ENCODE assay signal across 2 cellular contexts in genomic region chr1:94929351-94929814, GRCh38.
TF ChIP-seq lines count a peak whose summit lies in the region.

No MANE protein-coding gene starts in this region.

TF ChIP-seq in SK-N-SH, 30 proteins besides CTCF, POLR2A, EP300 and RAD21 (continued from another document):
- TF ChIP-seq, protein P1, sequence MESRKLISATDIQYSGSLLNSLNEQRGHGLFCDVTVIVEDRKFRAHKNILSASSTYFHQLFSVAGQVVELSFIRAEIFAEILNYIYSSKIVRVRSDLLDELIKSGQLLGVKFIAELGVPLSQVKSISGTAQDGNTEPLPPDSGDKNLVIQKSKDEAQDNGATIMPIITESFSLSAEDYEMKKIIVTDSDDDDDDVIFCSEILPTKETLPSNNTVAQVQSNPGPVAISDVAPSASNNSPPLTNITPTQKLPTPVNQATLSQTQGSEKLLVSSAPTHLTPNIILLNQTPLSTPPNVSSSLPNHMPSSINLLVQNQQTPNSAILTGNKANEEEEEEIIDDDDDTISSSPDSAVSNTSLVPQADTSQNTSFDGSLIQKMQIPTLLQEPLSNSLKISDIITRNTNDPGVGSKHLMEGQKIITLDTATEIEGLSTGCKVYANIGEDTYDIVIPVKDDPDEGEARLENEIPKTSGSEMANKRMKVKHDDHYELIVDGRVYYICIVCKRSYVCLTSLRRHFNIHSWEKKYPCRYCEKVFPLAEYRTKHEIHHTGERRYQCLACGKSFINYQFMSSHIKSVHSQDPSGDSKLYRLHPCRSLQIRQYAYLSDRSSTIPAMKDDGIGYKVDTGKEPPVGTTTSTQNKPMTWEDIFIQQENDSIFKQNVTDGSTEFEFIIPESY (IDR thresholded peaks at IDR 0.05; ENCODE audit: borderline replicate concordance, low read depth): no peak
- no peak for TF ChIP-seq SMC3 (IDR thresholded peaks at IDR 0.05; ENCODE audit: low read depth, low read length)
- TF ChIP-seq GATA2 (CRISPR knock-in tag; IDR thresholded peaks at IDR 0.05): no peak
- TF ChIP-seq, protein P2, sequence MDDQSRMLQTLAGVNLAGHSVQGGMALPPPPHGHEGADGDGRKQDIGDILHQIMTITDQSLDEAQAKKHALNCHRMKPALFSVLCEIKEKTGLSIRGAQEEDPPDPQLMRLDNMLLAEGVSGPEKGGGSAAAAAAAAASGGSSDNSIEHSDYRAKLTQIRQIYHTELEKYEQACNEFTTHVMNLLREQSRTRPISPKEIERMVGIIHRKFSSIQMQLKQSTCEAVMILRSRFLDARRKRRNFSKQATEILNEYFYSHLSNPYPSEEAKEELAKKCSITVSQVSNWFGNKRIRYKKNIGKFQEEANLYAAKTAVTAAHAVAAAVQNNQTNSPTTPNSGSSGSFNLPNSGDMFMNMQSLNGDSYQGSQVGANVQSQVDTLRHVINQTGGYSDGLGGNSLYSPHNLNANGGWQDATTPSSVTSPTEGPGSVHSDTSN (IDR thresholded peaks at IDR 0.05): no peak
- no peak for TF ChIP-seq CHD2 (IDR thresholded peaks at IDR 0.05; ENCODE audit: low read length, partially characterized antibody)
- TF ChIP-seq IRF3 (IDR thresholded peaks at IDR 0.05; ENCODE audit: low read depth, low read length): no peak
- TF ChIP-seq TEAD4 (IDR thresholded peaks at IDR 0.05; ENCODE audit: borderline replicate concordance, insufficient read depth): no peak
- no peak for TF ChIP-seq RXRA (IDR thresholded peaks at IDR 0.05; ENCODE audit: borderline replicate concordance, low read depth)
- TF ChIP-seq USF2 (IDR thresholded peaks at IDR 0.05; ENCODE audit: borderline replicate concordance, low read depth, low read length): no peak
- no peak for TF ChIP-seq ELF1 (IDR thresholded peaks at IDR 0.05)
- TF ChIP-seq EZH2phosphoT487 (IDR thresholded peaks at IDR 0.05; ENCODE audit: borderline replicate concordance, low read depth): no peak
- TF ChIP-seq NRF1 (IDR thresholded peaks at IDR 0.05; ENCODE audit: low read depth, low read length): no peak
- no peak for TF ChIP-seq GABPA (IDR thresholded peaks at IDR 0.05; ENCODE audit: low read depth)
- TF ChIP-seq, protein P3, sequence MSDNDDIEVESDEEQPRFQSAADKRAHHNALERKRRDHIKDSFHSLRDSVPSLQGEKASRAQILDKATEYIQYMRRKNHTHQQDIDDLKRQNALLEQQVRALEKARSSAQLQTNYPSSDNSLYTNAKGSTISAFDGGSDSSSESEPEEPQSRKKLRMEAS (IDR thresholded peaks at IDR 0.05; ENCODE audit: low read depth): no peak
- no peak for TF ChIP-seq FOXM1 (IDR thresholded peaks at IDR 0.05; ENCODE audit: low read depth)
- no peak for TF ChIP-seq JUND (IDR thresholded peaks at IDR 0.05)
- no peak for TF ChIP-seq TAF1 (IDR thresholded peaks at IDR 0.05; ENCODE audit: borderline replicate concordance, low read depth, low read length)
- no peak for TF ChIP-seq REST (IDR thresholded peaks at IDR 0.05; ENCODE audit: low read depth, low read length)
TF ChIP-seq in SK-N-SH: peak in this region for 0.

TF ChIP-seq in neural cell, 6 proteins besides CTCF, POLR2A, EP300 and RAD21 (continued from another document):
- TF ChIP-seq REST (IDR thresholded peaks at IDR 0.05; ENCODE audit: borderline replicate concordance): no peak
